ENCODE assay signal across 16 cellular contexts in genomic region chr7:126804604-126805003, GRCh38.
DNase-seq lines count a peak whose midpoint lies in the region; ATAC-seq and TF ChIP-seq lines count a peak whose summit lies in the region.
"Had no signal": no experiment of that assay in that cellular context is flagged by ENCODE, and none has a peak within 500 bp of the region (broad histone marks: within the 10 kb centered on the region; RNA-seq: fewer than 3 reads in every experiment).

No MANE protein-coding gene starts in this region.

- POLR2A ChIA-PET in A673 (lab: Charles Lee; ENCODE audit: low non-redundant PET): no interaction called here

- ATAC-seq in GM18858 (IDR thresholded peaks at IDR 0.05; ENCODE audit: unreplicated experiment): peak; percentile 46
- peak; percentile 75 for ATAC-seq in GM21423 (IDR thresholded peaks at IDR 0.05; ENCODE audit: unreplicated experiment)
- peak; percentile 49 for ATAC-seq in HG03060 (IDR thresholded peaks at IDR 0.05; ENCODE audit: low read depth, unreplicated experiment)
- peak; percentile 41 for ATAC-seq in HG03565 (IDR thresholded peaks at IDR 0.05; ENCODE audit: unreplicated experiment)
- no peak for ATAC-seq in left lung
- no peak for ATAC-seq in GM19328 (IDR thresholded peaks at IDR 0.05; ENCODE audit: unreplicated experiment)
- ATAC-seq: activated CD8-positive, alpha-beta memory T cell treated with anti-CD3 and anti-CD28 coated beads, Interleukin-2, amount 10 ng/mL, durations not matched to agents 7 days and 5 days had no signal

- H3K4me1 ChIP-seq in left lung (no peaks in the 10 kb centered on the region), A673 (ENCODE audit: insufficient read depth, low read length, poor library complexity, severe bottlenecking) (no peaks in the 10 kb centered on the region)
- H3K4me1 ChIP-seq: thyroid gland had no signal

- TF ChIP-seq CTCF in left lung (IDR thresholded peaks at IDR 0.05) (no peak), A673 (conservative IDR thresholded peaks at IDR 0.05; ENCODE audit: low read depth, low read length) (no peak)

- no peak overlapping the region for H3K27ac ChIP-seq in left lung
- H3K27ac ChIP-seq in A673 (ENCODE audit: low read depth, low read length, poor library complexity, severe bottlenecking): no peak overlapping the region
- H3K27ac ChIP-seq: thyroid gland had no signal

- H3K9me3 ChIP-seq in left lung: no peaks in the 10 kb centered on the region
- H3K9me3 ChIP-seq in A673 (ENCODE audit: low read depth, low read length, poor library complexity, severe bottlenecking): no peaks in the 10 kb centered on the region
- H3K9me3 ChIP-seq: thyroid gland had no signal

- no peak overlapping the region for H3K4me3 ChIP-seq in left lung
- no peak overlapping the region for H3K4me3 ChIP-seq in A673 (ENCODE audit: low read depth, low read length, poor library complexity, severe bottlenecking)
- H3K4me3 ChIP-seq: thyroid gland had no signal

- BruUV-seq in A673 (replicated peaks; lab: Mats Ljungman, UMichigan): no TSS peak

- H3K36me3 ChIP-seq in left lung (no peaks in the 10 kb centered on the region), A673 (ENCODE audit: insufficient read depth, low read length, poor library complexity, severe bottlenecking) (no peaks in the 10 kb centered on the region)
- H3K36me3 ChIP-seq: thyroid gland had no signal

- intact Hi-C loops in left lung (cut with DNase I) (no loop called here), A673 (cut with micrococcal nuclease; ENCODE audit: unreplicated experiment) (loop anchor here (5.0 to 10.0 kb wide), 3 partner anchors 93 to 710 kb away; partner anchors contain the start of gene GRM8)

- H3K27me3 ChIP-seq in left lung: peaks cover 0 to 6% of the 10 kb centered on the region in 2 donors
- no peaks in the 10 kb centered on the region for H3K27me3 ChIP-seq in A673 (replicated peaks; ENCODE audit: insufficient read depth, low read depth, low read length, poor library complexity)
- H3K27me3 ChIP-seq: thyroid gland had no signal

- no peak for DNase-seq in left lung
- no peak for DNase-seq in NCI-H526 treated with DMSO at 0.1 percent for 48 hours (lab: John Stamatoyannopoulos, UW)
- no peak for DNase-seq in A673 (ENCODE audit: low spot score)
- DNase-seq: activated CD4-positive, CD25-positive, alpha-beta regulatory T cell; activated CD8-positive, alpha-beta memory T cell treated with anti-CD3 and anti-CD28 coated beads, Interleukin-2, amount 10 ng/mL, durations not matched to agents 7 days and 5 days; cortex of kidney; mammary epithelial cell; MV-4-11; NCI-H2081 treated with DMSO at 0.1 percent for 48 hours; nephron progenitor cell; thyroid gland had no signal

- CTCF ChIA-PET in A673 (lab: Charles Lee): no interaction called here

Comparison
In these comparisons a context has a peak if more than half of its experiments do, and no peak if none do; other contexts are left out.
1. ATAC-seq: peak in GM18858 (single experiment), GM21423 (single experiment), HG03060 (single experiment) and HG03565 (single experiment); none in left lung (single experiment) and GM19328 (single experiment).